8 cellular contexts compared by ENCODE assay signal in the genomic region with DNA sequence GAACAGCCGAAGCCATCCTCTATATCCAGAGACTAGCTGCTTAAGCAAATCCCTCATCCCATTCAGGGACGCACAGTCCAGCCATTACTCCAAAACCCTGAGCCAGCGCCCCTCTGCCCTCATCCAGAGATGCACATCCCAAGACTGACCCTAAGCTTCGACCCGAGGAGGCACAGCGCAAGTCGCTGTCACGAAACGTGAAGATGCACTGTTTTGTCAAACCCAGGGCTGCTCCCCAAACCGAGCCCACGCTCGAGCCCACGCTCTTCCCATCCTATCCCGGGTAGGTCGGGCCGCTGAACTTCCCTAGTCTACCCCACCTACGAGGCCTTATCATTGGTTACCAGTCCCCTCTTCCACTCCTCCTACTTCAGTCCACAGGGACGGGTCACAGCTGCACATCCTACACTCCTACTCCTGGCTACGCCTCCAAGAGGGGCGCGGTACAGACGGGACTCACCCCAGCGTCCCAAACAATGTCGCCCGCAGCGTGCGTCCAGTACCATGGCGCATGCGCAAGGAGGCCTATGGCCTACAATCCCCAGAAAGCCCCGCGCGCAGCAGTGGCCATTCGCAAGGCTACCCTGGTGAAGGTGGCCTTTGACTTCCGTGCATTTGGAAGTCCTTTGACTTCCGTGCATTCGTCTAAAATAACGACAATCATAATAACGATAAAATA. TPM values are rescaled to one million over a fixed set of nuclear protein-coding genes. Genes with fewer than 3 reads are reported as not detected.
DNase-seq lines count a peak whose midpoint lies in the region; ATAC-seq, FAIRE-seq and TF ChIP-seq lines count a peak whose summit lies in the region.

A gene (minus strand): TSS at position 501 of the 679 bp plus-strand sequence. CDS start 4,395 bp downstream, outside the sequence.

- TF ChIP-seq CTCF in kidney (IDR thresholded peaks at IDR 0.05; ENCODE audit: borderline replicate concordance, extremely low read depth, insufficient read depth), result no peak

- peaks cover 3 to 14% of the 10 kb centered on the region in 2 donors for H3K9me3 ChIP-seq in kidney (ENCODE audit: control insufficient read depth in 1 of 2, low read length in 2 of 2)

- FAIRE-seq in TTC549 (lab: Jason Lieb, UNC) (peak; percentile 88), kidney (lab: Jason Lieb, UNC) (peak; percentile 30)

- DNase-seq in cerebellar cortex (ENCODE audit: low spot score) (peak; percentile 92), kidney (peak; percentile 96), DMS153 treated with DMSO at 0.1 percent for 48 hours (lab: John Stamatoyannopoulos, UW; ENCODE audit: unreplicated experiment) (no peak), NCI-H345 (lab: John Stamatoyannopoulos, UW) (no peak)
- DNase-seq in stimulated activated CD4-positive, alpha-beta T cell treated with anti-CD3 and anti-CD28 coated beads, Interleukin-15, amount 100 ng/mL, for 1 hour (ENCODE audit: low read depth in 1 of 2, low spot score in 1 of 2), result peak; percentile 20 to 55

- H3K36me3 ChIP-seq in kidney (ENCODE audit: control insufficient read depth in 1 of 2, insufficient read depth in 2 of 2, low read length in 2 of 2), result no peaks in the 10 kb centered on the region

- ATAC-seq in GM21423 (IDR thresholded peaks at IDR 0.05; ENCODE audit: unreplicated experiment) (peak; percentile 87), HG03520 (IDR thresholded peaks at IDR 0.05; ENCODE audit: unreplicated experiment) (no peak)

- peak within 1 kb of the TSS; percentile 84 to 95 for H3K4me3 ChIP-seq in kidney (ENCODE audit: low read length in 2 of 2)

- H3K4me1 ChIP-seq in kidney (ENCODE audit: control insufficient read depth in 1 of 2, insufficient read depth in 1 of 2, low read depth in 1 of 2, low read length in 2 of 2), result peaks cover 0 to 3% of the 10 kb centered on the region in 2 donors

- intact Hi-C loops in kidney (cut with DNase I), result no loop called here

- peak within 1 kb of the TSS in 1 of 2 donors; percentile 69 for H3K9ac ChIP-seq in kidney (ENCODE audit: low read length in 2 of 2)

- no peak within 1 kb of the TSS for H3K27ac ChIP-seq in kidney (ENCODE audit: low read depth in 2 of 2, low read length in 2 of 2)

RNA-seq across cellular contexts. Expression of the gene that starts here (rescaled TPM):
- 4.9 TPM for total RNA-seq in kidney
- 2.8 TPM for polyA plus RNA-seq in kidney (ENCODE audit: insufficient read depth, low read depth, low replicate concordance)

Comparison
In these comparisons a context has a peak if more than half of its experiments do, and no peak if none do; other contexts are left out.
1. DNase-seq: peak in cerebellar cortex (single experiment), kidney (single experiment) and stimulated activated CD4-positive, alpha-beta T cell treated with anti-CD3 and anti-CD28 coated beads, Interleukin-15, amount 100 ng/mL, for 1 hour (2 of 2); none in DMS153 treated with DMSO at 0.1 percent for 48 hours (single experiment) and NCI-H345 (single experiment).